ENCODE assay signal across 1 cellular context in the genomic region with DNA sequence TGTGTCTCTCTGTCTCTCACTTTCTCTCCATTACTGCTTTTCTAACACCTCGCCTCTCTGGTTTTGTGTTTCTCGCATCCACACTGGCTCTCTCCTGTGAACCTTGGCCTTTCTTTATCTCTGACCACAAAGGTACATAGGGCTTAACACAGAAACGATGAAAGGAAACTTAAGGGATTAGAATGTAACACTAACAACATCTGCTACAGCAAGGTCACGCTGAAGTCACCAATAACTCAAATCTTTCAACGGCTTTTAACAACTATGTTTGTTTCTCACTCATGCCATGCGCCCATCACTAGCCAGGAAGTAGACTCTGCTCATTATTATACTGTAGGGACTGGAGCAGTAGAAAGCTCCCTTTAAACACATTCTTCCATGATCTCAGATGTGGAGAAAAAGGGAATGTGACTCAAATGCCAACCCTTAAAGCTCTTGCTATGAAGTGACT.
TF ChIP-seq lines count a peak whose summit lies in the region.

No MANE protein-coding gene starts in this region.

TF ChIP-seq in HepG2, 621 proteins besides CTCF, POLR2A, EP300 and RAD21 (continued from another document and continues in another):
- TF ChIP-seq, protein P1, sequence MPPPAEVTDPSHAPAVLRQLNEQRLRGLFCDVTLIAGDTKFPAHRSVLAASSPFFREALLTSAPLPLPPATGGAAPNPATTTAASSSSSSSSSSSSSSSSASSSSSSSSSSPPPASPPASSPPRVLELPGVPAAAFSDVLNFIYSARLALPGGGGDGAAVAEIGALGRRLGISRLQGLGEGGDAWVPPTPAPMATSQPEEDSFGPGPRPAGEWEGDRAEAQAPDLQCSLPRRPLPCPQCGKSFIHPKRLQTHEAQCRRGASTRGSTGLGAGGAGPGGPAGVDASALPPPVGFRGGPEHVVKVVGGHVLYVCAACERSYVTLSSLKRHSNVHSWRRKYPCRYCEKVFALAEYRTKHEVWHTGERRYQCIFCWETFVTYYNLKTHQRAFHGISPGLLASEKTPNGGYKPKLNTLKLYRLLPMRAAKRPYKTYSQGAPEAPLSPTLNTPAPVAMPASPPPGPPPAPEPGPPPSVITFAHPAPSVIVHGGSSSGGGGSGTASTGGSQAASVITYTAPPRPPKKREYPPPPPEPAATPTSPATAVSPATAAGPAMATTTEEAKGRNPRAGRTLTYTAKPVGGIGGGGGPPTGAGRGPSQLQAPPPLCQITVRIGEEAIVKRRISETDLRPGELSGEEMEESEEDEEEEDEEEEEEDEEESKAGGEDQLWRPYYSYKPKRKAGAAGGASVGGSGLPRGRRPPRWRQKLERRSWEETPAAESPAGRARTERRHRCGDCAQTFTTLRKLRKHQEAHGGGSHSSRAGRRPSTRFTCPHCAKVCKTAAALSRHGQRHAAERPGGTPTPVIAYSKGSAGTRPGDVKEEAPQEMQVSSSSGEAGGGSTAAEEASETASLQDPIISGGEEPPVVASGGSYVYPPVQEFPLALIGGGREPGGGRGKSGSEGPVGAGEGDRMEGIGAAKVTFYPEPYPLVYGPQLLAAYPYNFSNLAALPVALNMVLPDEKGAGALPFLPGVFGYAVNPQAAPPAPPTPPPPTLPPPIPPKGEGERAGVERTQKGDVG (CRISPR knock-in tag; IDR thresholded peaks at IDR 0.05; ENCODE audit: borderline replicate concordance): no peak
- TF ChIP-seq PRDM15 (CRISPR knock-in tag; IDR thresholded peaks at IDR 0.05) (no peak), ZNF546 (CRISPR knock-in tag; conservative IDR thresholded peaks at IDR 0.05) (no peak), SCMH1 (CRISPR knock-in tag; IDR thresholded peaks at IDR 0.05; ENCODE audit: borderline replicate concordance) (no peak), ELF3 (CRISPR knock-in tag; IDR thresholded peaks at IDR 0.05) (no peak), ZNF781 (CRISPR knock-in tag; IDR thresholded peaks at IDR 0.05; ENCODE audit: borderline replicate concordance, not compliant biosample characterization) (no peak), ZNF547 (CRISPR knock-in tag; IDR thresholded peaks at IDR 0.05) (no peak), SIX1 (CRISPR knock-in tag; IDR thresholded peaks at IDR 0.05; ENCODE audit: borderline replicate concordance) (peak; percentile 25; the same call in 1 of the 2 replicates), ZNF253 (CRISPR knock-in tag; IDR thresholded peaks at IDR 0.05; ENCODE audit: borderline replicate concordance) (no peak), ARID2 (CRISPR knock-in tag; IDR thresholded peaks at IDR 0.05; ENCODE audit: borderline replicate concordance) (no peak), ZNF432 (CRISPR knock-in tag; IDR thresholded peaks at IDR 0.05; ENCODE audit: borderline replicate concordance) (no peak), ZSCAN31 (CRISPR knock-in tag; IDR thresholded peaks at IDR 0.05; ENCODE audit: low read depth) (no peak), NPAS2 (CRISPR knock-in tag; IDR thresholded peaks at IDR 0.05; ENCODE audit: borderline replicate concordance) (no peak), ZSCAN29 (CRISPR knock-in tag; conservative IDR thresholded peaks at IDR 0.05) (no peak), ATM (IDR thresholded peaks at IDR 0.05; ENCODE audit: borderline replicate concordance) (no peak), MIER2 (CRISPR knock-in tag; IDR thresholded peaks at IDR 0.05) (no peak), ZMYM4 (CRISPR knock-in tag; IDR thresholded peaks at IDR 0.05) (0 out of 2 replicates have a peak, but pooled peaks have one; percentile 14), HOXA9 (CRISPR knock-in tag; IDR thresholded peaks at IDR 0.05; ENCODE audit: borderline replicate concordance) (no peak), GATAD2A (CRISPR knock-in tag; IDR thresholded peaks at IDR 0.05) (peak; percentile 48), ZNF776 (CRISPR knock-in tag; IDR thresholded peaks at IDR 0.05) (no peak), ZMAT3 (CRISPR knock-in tag; conservative IDR thresholded peaks at IDR 0.05) (no peak), CREM (IDR thresholded peaks at IDR 0.05) (peak; percentile 35; the same call in 1 of the 2 replicates), CREM (CRISPR knock-in tag; IDR thresholded peaks at IDR 0.05) (no peak), HNF4G (IDR thresholded peaks at IDR 0.05; ENCODE audit: borderline replicate concordance, low read depth, low read length) (peak; percentile 43; the same call in 1 of the 2 replicates), HNF4G (CRISPR knock-in tag; IDR thresholded peaks at IDR 0.05; ENCODE audit: borderline replicate concordance, low read depth) (no peak), ZNF724P (CRISPR knock-in tag; IDR thresholded peaks at IDR 0.05; ENCODE audit: borderline replicate concordance) (no peak), HDAC2 (CRISPR knock-in tag; IDR thresholded peaks at IDR 0.05) (peak; percentile 85)
- TF ChIP-seq, protein P2, sequence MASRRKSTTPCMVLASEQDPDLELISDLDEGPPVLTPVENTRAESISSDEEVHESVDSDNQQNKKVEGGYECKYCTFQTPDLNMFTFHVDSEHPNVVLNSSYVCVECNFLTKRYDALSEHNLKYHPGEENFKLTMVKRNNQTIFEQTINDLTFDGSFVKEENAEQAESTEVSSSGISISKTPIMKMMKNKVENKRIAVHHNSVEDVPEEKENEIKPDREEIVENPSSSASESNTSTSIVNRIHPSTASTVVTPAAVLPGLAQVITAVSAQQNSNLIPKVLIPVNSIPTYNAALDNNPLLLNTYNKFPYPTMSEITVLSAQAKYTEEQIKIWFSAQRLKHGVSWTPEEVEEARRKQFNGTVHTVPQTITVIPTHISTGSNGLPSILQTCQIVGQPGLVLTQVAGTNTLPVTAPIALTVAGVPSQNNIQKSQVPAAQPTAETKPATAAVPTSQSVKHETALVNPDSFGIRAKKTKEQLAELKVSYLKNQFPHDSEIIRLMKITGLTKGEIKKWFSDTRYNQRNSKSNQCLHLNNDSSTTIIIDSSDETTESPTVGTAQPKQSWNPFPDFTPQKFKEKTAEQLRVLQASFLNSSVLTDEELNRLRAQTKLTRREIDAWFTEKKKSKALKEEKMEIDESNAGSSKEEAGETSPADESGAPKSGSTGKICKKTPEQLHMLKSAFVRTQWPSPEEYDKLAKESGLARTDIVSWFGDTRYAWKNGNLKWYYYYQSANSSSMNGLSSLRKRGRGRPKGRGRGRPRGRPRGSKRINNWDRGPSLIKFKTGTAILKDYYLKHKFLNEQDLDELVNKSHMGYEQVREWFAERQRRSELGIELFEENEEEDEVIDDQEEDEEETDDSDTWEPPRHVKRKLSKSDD (CRISPR knock-in tag; IDR thresholded peaks at IDR 0.05; ENCODE audit: low read depth): no peak
- TF ChIP-seq, protein P3, sequence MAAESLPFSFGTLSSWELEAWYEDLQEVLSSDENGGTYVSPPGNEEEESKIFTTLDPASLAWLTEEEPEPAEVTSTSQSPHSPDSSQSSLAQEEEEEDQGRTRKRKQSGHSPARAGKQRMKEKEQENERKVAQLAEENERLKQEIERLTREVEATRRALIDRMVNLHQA (CRISPR knock-in tag; IDR thresholded peaks at IDR 0.05): no peak
- TF ChIP-seq, protein P4, sequence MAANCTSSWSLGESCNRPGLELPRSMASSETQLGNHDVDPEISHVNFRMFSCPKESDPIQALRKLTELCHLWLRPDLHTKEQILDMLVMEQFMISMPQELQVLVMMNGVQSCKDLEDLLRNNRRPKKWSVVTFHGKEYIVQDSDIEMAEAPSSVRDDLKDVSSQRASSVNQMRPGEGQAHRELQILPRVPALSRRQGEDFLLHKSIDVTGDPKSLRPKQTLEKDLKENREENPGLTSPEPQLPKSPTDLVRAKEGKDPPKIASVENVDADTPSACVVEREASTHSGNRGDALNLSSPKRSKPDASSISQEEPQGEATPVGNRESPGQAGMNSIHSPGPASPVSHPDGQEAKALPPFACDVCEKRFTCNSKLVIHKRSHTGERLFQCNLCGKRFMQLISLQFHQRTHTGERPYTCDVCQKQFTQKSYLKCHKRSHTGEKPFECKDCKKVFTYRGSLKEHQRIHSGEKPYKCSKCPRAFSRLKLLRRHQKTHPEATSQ (CRISPR knock-in tag; IDR thresholded peaks at IDR 0.05; ENCODE audit: borderline replicate concordance): no peak
- TF ChIP-seq, protein P5, sequence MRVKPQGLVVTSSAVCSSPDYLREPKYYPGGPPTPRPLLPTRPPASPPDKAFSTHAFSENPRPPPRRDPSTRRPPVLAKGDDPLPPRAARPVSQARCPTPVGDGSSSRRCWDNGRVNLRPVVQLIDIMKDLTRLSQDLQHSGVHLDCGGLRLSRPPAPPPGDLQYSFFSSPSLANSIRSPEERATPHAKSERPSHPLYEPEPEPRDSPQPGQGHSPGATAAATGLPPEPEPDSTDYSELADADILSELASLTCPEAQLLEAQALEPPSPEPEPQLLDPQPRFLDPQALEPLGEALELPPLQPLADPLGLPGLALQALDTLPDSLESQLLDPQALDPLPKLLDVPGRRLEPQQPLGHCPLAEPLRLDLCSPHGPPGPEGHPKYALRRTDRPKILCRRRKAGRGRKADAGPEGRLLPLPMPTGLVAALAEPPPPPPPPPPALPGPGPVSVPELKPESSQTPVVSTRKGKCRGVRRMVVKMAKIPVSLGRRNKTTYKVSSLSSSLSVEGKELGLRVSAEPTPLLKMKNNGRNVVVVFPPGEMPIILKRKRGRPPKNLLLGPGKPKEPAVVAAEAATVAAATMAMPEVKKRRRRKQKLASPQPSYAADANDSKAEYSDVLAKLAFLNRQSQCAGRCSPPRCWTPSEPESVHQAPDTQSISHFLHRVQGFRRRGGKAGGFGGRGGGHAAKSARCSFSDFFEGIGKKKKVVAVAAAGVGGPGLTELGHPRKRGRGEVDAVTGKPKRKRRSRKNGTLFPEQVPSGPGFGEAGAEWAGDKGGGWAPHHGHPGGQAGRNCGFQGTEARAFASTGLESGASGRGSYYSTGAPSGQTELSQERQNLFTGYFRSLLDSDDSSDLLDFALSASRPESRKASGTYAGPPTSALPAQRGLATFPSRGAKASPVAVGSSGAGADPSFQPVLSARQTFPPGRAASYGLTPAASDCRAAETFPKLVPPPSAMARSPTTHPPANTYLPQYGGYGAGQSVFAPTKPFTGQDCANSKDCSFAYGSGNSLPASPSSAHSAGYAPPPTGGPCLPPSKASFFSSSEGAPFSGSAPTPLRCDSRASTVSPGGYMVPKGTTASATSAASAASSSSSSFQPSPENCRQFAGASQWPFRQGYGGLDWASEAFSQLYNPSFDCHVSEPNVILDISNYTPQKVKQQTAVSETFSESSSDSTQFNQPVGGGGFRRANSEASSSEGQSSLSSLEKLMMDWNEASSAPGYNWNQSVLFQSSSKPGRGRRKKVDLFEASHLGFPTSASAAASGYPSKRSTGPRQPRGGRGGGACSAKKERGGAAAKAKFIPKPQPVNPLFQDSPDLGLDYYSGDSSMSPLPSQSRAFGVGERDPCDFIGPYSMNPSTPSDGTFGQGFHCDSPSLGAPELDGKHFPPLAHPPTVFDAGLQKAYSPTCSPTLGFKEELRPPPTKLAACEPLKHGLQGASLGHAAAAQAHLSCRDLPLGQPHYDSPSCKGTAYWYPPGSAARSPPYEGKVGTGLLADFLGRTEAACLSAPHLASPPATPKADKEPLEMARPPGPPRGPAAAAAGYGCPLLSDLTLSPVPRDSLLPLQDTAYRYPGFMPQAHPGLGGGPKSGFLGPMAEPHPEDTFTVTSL (CRISPR knock-in tag; IDR thresholded peaks at IDR 0.05; ENCODE audit: borderline replicate concordance): peak; percentile 55; the same call in 1 of the 2 replicates
- TF ChIP-seq, protein P6, sequence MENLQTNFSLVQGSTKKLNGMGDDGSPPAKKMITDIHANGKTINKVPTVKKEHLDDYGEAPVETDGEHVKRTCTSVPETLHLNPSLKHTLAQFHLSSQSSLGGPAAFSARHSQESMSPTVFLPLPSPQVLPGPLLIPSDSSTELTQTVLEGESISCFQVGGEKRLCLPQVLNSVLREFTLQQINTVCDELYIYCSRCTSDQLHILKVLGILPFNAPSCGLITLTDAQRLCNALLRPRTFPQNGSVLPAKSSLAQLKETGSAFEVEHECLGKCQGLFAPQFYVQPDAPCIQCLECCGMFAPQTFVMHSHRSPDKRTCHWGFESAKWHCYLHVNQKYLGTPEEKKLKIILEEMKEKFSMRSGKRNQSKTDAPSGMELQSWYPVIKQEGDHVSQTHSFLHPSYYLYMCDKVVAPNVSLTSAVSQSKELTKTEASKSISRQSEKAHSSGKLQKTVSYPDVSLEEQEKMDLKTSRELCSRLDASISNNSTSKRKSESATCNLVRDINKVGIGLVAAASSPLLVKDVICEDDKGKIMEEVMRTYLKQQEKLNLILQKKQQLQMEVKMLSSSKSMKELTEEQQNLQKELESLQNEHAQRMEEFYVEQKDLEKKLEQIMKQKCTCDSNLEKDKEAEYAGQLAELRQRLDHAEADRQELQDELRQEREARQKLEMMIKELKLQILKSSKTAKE (CRISPR knock-in tag; IDR thresholded peaks at IDR 0.05; ENCODE audit: borderline replicate concordance): no peak
- TF ChIP-seq, protein P7, sequence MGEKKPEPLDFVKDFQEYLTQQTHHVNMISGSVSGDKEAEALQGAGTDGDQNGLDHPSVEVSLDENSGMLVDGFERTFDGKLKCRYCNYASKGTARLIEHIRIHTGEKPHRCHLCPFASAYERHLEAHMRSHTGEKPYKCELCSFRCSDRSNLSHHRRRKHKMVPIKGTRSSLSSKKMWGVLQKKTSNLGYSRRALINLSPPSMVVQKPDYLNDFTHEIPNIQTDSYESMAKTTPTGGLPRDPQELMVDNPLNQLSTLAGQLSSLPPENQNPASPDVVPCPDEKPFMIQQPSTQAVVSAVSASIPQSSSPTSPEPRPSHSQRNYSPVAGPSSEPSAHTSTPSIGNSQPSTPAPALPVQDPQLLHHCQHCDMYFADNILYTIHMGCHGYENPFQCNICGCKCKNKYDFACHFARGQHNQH (CRISPR knock-in tag; IDR thresholded peaks at IDR 0.05): no peak
